Comparison of ENCODE assay signal across 7 cellular contexts in genomic region chr6:125791151-125791819, GRCh38. TPM values are rescaled to one million over a fixed set of nuclear protein-coding genes. Genes with fewer than 3 reads are reported as not detected.
A peak's percentile ranks its signal among the peaks of the same experiment; 100 is the strongest.
DNase-seq lines count a peak whose midpoint lies in the region; ATAC-seq and TF ChIP-seq lines count a peak whose summit lies in the region.

No MANE protein-coding gene starts in this region.

- H3K4me3 ChIP-seq in GM12864 (ENCODE audit: low read depth, low read length) (peak overlapping the region; percentile 69), SJSA1 (peak overlapping the region; percentile 92), astrocyte of the cerebellum (ENCODE audit: low read depth, low read length) (peak overlapping the region; percentile 86)

- peak; percentile 33 for ATAC-seq in GM21825 (IDR thresholded peaks at IDR 0.05; ENCODE audit: unreplicated experiment)

- DNase-seq in GM12864 (ENCODE audit: low read depth), result no peak
- peak; percentile 76 for DNase-seq in KBM-7
- peak in 1 of 2 experiments; percentile 55 for DNase-seq in SJSA1 (ENCODE audit: low read depth in 1 of 2, low spot score in 2 of 2)
- no peak for DNase-seq in astrocyte of the cerebellum (ENCODE audit: low read depth)
- peak in 34 of 51 donors; percentile 2 to 90 (median 42) for DNase-seq in hypothalamus (lab: John Stamatoyannopoulos, UW)
- DNase-seq in retina, result peak; percentile 71

- peak; percentile 83 for TF ChIP-seq CTCF in GM12864 (IDR thresholded peaks at IDR 0.05; ENCODE audit: low read depth, low read length, missing control alignments)
- peak; percentile 77 for TF ChIP-seq CTCF in astrocyte of the cerebellum (IDR thresholded peaks at IDR 0.05; ENCODE audit: low read depth, low read length, missing control alignments)

- peaks cover 6% of the 10 kb centered on the region; the same call in 1 of the 2 replicates for H3K36me3 ChIP-seq in SJSA1

- H3K4me1 ChIP-seq in SJSA1 (replicated peaks), result peaks cover 20% of the 10 kb centered on the region

- in situ Hi-C loops in KBM-7 (cut with MboI; ENCODE audit: low pct_unique_long_range_greater_than_20kb, low sequenced_read_pairs), result no loop called here
- in situ Hi-C loops in astrocyte of the cerebellum (cut with HindIII; ENCODE audit: low sequenced_read_pairs), result loop anchor here (25.0 kb wide), 1 partner anchor 171 kb away; the partner anchor contains the start of gene HINT3

- H3K27ac ChIP-seq in SJSA1, result no peak overlapping the region

- no peaks in the 10 kb centered on the region for H3K9me3 ChIP-seq in SJSA1 (replicated peaks)

- H3K27me3 ChIP-seq in SJSA1 (replicated peaks), result no peaks in the 10 kb centered on the region

RNA-seq across cellular contexts. Expression of gene NCOA7, which starts 0.5 kb away (rescaled TPM):
- 4.4 and 8.5 TPM in 2 replicates for total RNA-seq in SJSA1 (2014; rRNA removed; shearing (Covaris generic))

RNA-seq across cellular contexts. Expression of gene HEY2, which starts 41.9 kb away (rescaled TPM):
- 0.66 TPM in 1 of 2 replicates, not detected in the other for total RNA-seq in SJSA1 (2014; rRNA removed; shearing (Covaris generic))

Comparison
In these comparisons a context has a peak if more than half of its experiments do, and no peak if none do; other contexts are left out.
1. DNase-seq: peak in KBM-7 (single experiment), hypothalamus (34 of 51) and retina (single experiment); none in GM12864 (single experiment) and astrocyte of the cerebellum (single experiment).
2. Peak in every context shown above with its lines, with median percentiles within 50 percentile points of each other: H3K4me3 ChIP-seq.